Comparison of ENCODE assay signal across 9 cellular contexts in the genomic region with DNA sequence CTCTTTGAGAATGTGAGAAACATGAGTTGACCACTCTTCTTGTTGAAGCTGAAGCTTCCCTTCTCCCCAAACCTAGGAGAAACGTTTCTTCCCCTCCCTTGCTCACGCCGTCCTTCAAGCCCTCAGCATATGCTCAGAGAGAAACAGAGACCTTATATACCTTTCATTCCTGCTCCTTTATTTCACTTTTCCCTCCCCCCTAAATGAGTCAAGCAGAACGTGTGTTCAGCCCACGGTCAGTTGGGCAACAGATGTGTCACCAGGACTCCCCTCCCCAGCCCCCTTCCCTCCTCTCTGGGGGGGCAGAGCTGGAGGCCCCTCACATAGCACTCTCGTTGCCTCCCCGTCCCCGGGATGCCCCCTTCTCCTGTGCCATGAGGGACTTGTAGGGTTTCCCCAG. TPM values are rescaled to one million over a fixed set of nuclear protein-coding genes. Genes with fewer than 3 reads are reported as not detected.
"Had no signal": no experiment of that assay in that cellular context is flagged by ENCODE, and none has a peak within 500 bp of the region (broad histone marks: within the 10 kb centered on the region; RNA-seq: fewer than 3 reads in every experiment).

No MANE protein-coding gene starts in this region.

- DNase-seq: IMR-90, KBM-7, KG1 had no signal

- H3K27ac ChIP-seq: HL-60 had no signal

- H3K4me3 ChIP-seq: K562 had no signal

- ATAC-seq: HepG2, K562 had no signal

RNA-seq across cellular contexts. Expression of a gene that starts 8.6 kb away (rescaled TPM):
- total RNA-seq: HepG2, HT-29, HT1080, IMR-90, K562 had no signal
- polyA plus RNA-seq: HepG2, IgD-negative memory B cell, IMR-90, K562 had no signal

RNA-seq across cellular contexts. Expression of a gene that starts 29.8 kb away (rescaled TPM):
- total RNA-seq: HepG2, HT-29, HT1080, IMR-90, K562 had no signal
- polyA plus RNA-seq: HepG2, IgD-negative memory B cell, IMR-90, K562 had no signal
